In the genomic region with DNA sequence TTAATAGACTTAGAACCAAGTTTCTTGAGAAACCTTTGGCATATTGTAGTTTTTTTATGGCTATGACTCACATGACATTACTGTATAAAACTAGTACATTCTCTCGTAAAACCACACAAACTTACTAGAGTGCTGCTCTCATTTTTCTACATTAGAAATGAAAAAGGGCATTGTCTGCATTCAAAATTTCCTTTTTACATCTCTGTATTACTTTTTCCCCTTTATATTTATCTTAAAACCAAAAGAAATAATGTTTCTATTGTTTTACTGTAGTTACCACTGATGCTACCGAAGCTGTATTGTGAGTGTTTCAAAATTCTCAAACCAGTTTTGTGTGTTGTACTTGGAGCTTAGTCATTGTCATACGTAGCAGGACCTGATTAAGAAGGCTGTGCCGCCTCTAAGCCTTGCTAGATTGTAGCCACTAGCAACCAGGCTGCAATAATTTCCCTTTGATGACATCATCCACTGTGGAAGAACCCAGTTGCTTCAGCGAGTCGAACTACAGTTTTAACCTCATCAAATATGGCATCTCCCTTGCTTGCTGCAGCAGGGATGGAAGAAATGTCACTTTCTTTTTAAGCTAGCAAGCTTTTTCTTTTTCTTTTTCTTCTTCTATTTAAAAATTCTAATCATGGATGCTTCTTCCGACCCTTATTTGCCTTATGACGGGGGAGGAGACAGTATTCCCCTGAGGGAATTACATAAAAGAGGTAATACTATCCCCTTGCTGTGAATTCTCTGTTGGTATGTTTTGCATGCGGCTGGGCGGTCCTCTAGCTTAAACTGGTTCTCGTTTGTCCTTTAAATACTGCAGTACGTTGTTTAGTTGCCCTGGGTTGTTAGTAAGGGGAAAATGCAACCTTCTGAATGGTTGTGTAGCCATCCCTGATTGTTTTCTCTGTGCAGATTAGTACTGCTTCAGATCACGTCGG, we compare ENCODE assay signal across 1 cellular context.
A peak's percentile ranks its signal among the peaks of the same experiment; 100 is the strongest.
TF ChIP-seq lines count a peak whose summit lies in the region.

No MANE protein-coding gene starts in this region.

TF ChIP-seq in GM12878, 131 proteins besides CTCF, POLR2A, EP300 and RAD21 (continued from another document):
- TF ChIP-seq MEF2B (IDR thresholded peaks at IDR 0.05; ENCODE audit: partially characterized antibody, poor library complexity, severe bottlenecking) = peak; percentile 89
- 0 out of 2 replicates have a peak, but pooled peaks have one; percentile 64 for TF ChIP-seq TCF7 (IDR thresholded peaks at IDR 0.05; ENCODE audit: borderline replicate concordance)
- TF ChIP-seq, protein P1, sequence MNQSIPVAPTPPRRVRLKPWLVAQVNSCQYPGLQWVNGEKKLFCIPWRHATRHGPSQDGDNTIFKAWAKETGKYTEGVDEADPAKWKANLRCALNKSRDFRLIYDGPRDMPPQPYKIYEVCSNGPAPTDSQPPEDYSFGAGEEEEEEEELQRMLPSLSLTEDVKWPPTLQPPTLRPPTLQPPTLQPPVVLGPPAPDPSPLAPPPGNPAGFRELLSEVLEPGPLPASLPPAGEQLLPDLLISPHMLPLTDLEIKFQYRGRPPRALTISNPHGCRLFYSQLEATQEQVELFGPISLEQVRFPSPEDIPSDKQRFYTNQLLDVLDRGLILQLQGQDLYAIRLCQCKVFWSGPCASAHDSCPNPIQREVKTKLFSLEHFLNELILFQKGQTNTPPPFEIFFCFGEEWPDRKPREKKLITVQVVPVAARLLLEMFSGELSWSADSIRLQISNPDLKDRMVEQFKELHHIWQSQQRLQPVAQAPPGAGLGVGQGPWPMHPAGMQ (IDR thresholded peaks at IDR 0.05; ENCODE audit: borderline replicate concordance) = no peak
- TF ChIP-seq, protein P2, sequence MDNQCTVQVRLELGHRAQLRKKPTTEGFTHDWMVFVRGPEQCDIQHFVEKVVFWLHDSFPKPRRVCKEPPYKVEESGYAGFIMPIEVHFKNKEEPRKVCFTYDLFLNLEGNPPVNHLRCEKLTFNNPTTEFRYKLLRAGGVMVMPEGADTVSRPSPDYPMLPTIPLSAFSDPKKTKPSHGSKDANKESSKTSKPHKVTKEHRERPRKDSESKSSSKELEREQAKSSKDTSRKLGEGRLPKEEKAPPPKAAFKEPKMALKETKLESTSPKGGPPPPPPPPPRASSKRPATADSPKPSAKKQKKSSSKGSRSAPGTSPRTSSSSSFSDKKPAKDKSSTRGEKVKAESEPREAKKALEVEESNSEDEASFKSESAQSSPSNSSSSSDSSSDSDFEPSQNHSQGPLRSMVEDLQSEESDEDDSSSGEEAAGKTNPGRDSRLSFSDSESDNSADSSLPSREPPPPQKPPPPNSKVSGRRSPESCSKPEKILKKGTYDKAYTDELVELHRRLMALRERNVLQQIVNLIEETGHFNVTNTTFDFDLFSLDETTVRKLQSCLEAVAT (IDR thresholded peaks at IDR 0.05) = peak; percentile 54; the same call in 1 of the 2 replicates
- no peak for TF ChIP-seq NBN (IDR thresholded peaks at IDR 0.05)
- TF ChIP-seq TCF3 (IDR thresholded peaks at IDR 0.05; ENCODE audit: borderline replicate concordance, insufficient read depth, low read depth, low read length) = no peak
- peak; percentile 9 for TF ChIP-seq SIX5 (IDR thresholded peaks at IDR 0.05; ENCODE audit: low read depth, low read length, severe bottlenecking)
- TF ChIP-seq, protein P3, sequence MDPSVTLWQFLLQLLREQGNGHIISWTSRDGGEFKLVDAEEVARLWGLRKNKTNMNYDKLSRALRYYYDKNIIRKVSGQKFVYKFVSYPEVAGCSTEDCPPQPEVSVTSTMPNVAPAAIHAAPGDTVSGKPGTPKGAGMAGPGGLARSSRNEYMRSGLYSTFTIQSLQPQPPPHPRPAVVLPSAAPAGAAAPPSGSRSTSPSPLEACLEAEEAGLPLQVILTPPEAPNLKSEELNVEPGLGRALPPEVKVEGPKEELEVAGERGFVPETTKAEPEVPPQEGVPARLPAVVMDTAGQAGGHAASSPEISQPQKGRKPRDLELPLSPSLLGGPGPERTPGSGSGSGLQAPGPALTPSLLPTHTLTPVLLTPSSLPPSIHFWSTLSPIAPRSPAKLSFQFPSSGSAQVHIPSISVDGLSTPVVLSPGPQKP (IDR thresholded peaks at IDR 0.05; ENCODE audit: low read depth, low read length) = no peak
- TF ChIP-seq ZNF207 (IDR thresholded peaks at IDR 0.05; ENCODE audit: borderline replicate concordance) = 0 out of 2 replicates have a peak, but pooled peaks have one; percentile 37
- no peak for TF ChIP-seq CBX5 (IDR thresholded peaks at IDR 0.05; ENCODE audit: low read depth)
- TF ChIP-seq SIN3A (IDR thresholded peaks at IDR 0.05; ENCODE audit: low read depth, low read length) = 0 out of 2 replicates have a peak, but pooled peaks have one; percentile 43
- TF ChIP-seq, protein P4, sequence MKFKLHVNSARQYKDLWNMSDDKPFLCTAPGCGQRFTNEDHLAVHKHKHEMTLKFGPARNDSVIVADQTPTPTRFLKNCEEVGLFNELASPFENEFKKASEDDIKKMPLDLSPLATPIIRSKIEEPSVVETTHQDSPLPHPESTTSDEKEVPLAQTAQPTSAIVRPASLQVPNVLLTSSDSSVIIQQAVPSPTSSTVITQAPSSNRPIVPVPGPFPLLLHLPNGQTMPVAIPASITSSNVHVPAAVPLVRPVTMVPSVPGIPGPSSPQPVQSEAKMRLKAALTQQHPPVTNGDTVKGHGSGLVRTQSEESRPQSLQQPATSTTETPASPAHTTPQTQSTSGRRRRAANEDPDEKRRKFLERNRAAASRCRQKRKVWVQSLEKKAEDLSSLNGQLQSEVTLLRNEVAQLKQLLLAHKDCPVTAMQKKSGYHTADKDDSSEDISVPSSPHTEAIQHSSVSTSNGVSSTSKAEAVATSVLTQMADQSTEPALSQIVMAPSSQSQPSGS (IDR thresholded peaks at IDR 0.05; ENCODE audit: low read length) = peak; percentile 93
- TF ChIP-seq RELA (IDR thresholded peaks at IDR 0.05; ENCODE audit: borderline replicate concordance, partially characterized antibody) = peak; percentile 11
- TF ChIP-seq WRNIP1 (IDR thresholded peaks at IDR 0.05; ENCODE audit: borderline replicate concordance, low read depth, low read length) = no peak
- peak; percentile 85 for TF ChIP-seq BMI1 (IDR thresholded peaks at IDR 0.05; ENCODE audit: borderline replicate concordance)
- TF ChIP-seq STAT3 (IDR thresholded peaks at IDR 0.05; ENCODE audit: low read depth, low read length) = no peak
- peak; percentile 20; the same call in 1 of the 2 replicates for TF ChIP-seq TAF1 (IDR thresholded peaks at IDR 0.05; ENCODE audit: borderline replicate concordance, low read depth, low read length)
- 0 out of 2 replicates have a peak, but pooled peaks have one; percentile 24 for TF ChIP-seq DPF2 (IDR thresholded peaks at IDR 0.05)
- TF ChIP-seq SMC3 (IDR thresholded peaks at IDR 0.05; ENCODE audit: borderline replicate concordance, low read length) = no peak
- peak; percentile 85 for TF ChIP-seq YY1 (IDR thresholded peaks at IDR 0.05; ENCODE audit: low read depth, low read length)
- TF ChIP-seq POU2F2 (IDR thresholded peaks at IDR 0.05; ENCODE audit: borderline replicate concordance, low read depth, low read length) = 0 out of 3 replicates have a peak, but pooled peaks have one; percentile 15
- peak; percentile 88 for TF ChIP-seq CREM (IDR thresholded peaks at IDR 0.05; ENCODE audit: low read depth)
- TF ChIP-seq POLR2AphosphoS5 (IDR thresholded peaks at IDR 0.05; ENCODE audit: low read length) = peak; percentile 54
